ENCODE assay signal across 16 cellular contexts in the genomic region with DNA sequence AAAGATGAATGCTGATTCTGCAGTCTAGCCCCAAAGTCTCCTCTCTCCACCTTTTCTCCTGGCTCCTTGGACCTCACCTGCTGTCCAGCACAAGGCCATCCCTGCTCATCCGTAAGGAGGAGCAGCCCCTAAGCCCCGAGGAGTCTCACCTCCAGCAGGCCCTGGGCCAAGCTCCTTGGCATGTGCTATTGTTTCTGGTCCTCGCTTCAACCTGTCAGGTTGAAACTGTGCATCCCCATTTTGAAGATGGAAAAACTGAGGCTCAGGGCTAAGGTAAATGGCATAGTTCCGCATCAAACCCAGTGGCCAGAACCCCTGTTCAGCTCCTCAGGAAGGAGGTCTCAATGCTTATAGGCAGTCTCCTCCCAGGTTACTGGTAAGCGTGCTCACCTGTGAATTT. TPM values are rescaled to one million over a fixed set of nuclear protein-coding genes. Genes with fewer than 3 reads are reported as not detected.
A peak's percentile ranks its signal among the peaks of the same experiment; 100 is the strongest.
DNase-seq lines count a peak whose midpoint lies in the region; TF ChIP-seq lines count a peak whose summit lies in the region.
"Had no signal": no experiment of that assay in that cellular context is flagged by ENCODE, and none has a peak within 500 bp of the region (broad histone marks: within the 10 kb centered on the region; RNA-seq: fewer than 3 reads in every experiment).

No MANE protein-coding gene starts in this region.

- H3K36me3 ChIP-seq in SJCRH30 (no peaks in the 10 kb centered on the region), testis (ENCODE audit: low read depth, missing control alignments) (no peaks in the 10 kb centered on the region)
- H3K36me3 ChIP-seq: BE2C had no signal

- BruUV-seq in Calu3 (replicated peaks; lab: Mats Ljungman, UMichigan): no TSS peak

- H3K4me3 ChIP-seq in SJCRH30: no peak overlapping the region
- H3K4me3 ChIP-seq in testis: no peak overlapping the region

- CTCF ChIA-PET in Calu3 (lab: Charles Lee): no interaction called here

- intact Hi-C loops in Calu3 (cut with micrococcal nuclease; ENCODE audit: unreplicated experiment): no loop called here
- intact Hi-C loops in testis (cut with DNase I; ENCODE audit: low total_unique reads): no loop called here

- DNase-seq in Calu3 (no peak), SJCRH30 (no peak), mesenteric fat pad (ENCODE audit: low spot score) (peak; percentile 45), testis (peak; percentile 8), COLO829 (ENCODE audit: low spot score) (no peak), midbrain (lab: John Stamatoyannopoulos, UW) (no peak)
- DNase-seq: ACHN; BE2C; C1 segment of cervical spinal cord; Caco-2; CD4-positive, CD25-positive, alpha-beta regulatory T cell; CD8-positive, alpha-beta memory T cell; DMS153; DMS79 treated with DMSO at 0.1 percent for 48 hours; GF-D8; H9 had no signal

- peaks cover 33% of the 10 kb centered on the region for H3K36me3 Mint-ChIP-seq in Calu3 (ENCODE audit: insufficient read depth, unreplicated experiment)
- H3K36me3 Mint-ChIP-seq: CD4-positive, CD25-positive, alpha-beta regulatory T cell; CD8-positive, alpha-beta memory T cell had no signal

- TF ChIP-seq CTCF in Calu3 (IDR thresholded peaks at IDR 0.05; ENCODE audit: unreplicated experiment): no peak
- TF ChIP-seq CTCF in testis (IDR thresholded peaks at IDR 0.05): no peak

- H3K27me3 ChIP-seq in SJCRH30 (no peaks in the 10 kb centered on the region), testis (no peaks in the 10 kb centered on the region)
- H3K27me3 ChIP-seq: BE2C had no signal

- WGBS in testis, 2 donors: 89 to 94% methylated on average over 5 of the region's 5 CpGs

- no peak overlapping the region for H3K4me3 Mint-ChIP-seq in Calu3 (ENCODE audit: low read depth, unreplicated experiment)
- H3K4me3 Mint-ChIP-seq: CD4-positive, CD25-positive, alpha-beta regulatory T cell; CD8-positive, alpha-beta memory T cell; H9 had no signal

- H3K9me3 ChIP-seq in SJCRH30 (replicated peaks): no peaks in the 10 kb centered on the region
- H3K9me3 ChIP-seq in testis: no peaks in the 10 kb centered on the region
- H3K9me3 ChIP-seq: BE2C, Caco-2 had no signal

- H3K9me3 Mint-ChIP-seq in Calu3 (ENCODE audit: low read depth, unreplicated experiment): no peaks in the 10 kb centered on the region
- H3K9me3 Mint-ChIP-seq: CD8-positive, alpha-beta memory T cell; H9 had no signal

- H3K27ac Mint-ChIP-seq in Calu3 (ENCODE audit: unreplicated experiment): peak overlapping the region; percentile 56
- H3K27ac Mint-ChIP-seq: CD4-positive, CD25-positive, alpha-beta regulatory T cell; CD8-positive, alpha-beta memory T cell; H9 had no signal

- H3K27me3 Mint-ChIP-seq in Calu3 (ENCODE audit: unreplicated experiment): no peaks in the 10 kb centered on the region

- H3K4me1 ChIP-seq in SJCRH30 (peaks cover 22% of the 10 kb centered on the region), testis (no peaks in the 10 kb centered on the region)
- H3K4me1 ChIP-seq: BE2C had no signal

- TF ChIP-seq POLR2A in testis (IDR thresholded peaks at IDR 0.05): no peak

- peak overlapping the region; percentile 73 for H3K27ac ChIP-seq in SJCRH30
- no peak overlapping the region for H3K27ac ChIP-seq in testis

- no peaks in the 10 kb centered on the region for H3K4me1 Mint-ChIP-seq in Calu3 (ENCODE audit: low read depth, unreplicated experiment)

RNA-seq across cellular contexts. Expression of gene CHDH, which starts 26.1 kb away (rescaled TPM):
- 24.9 and 28.5 TPM in 2 replicates for total RNA-seq in Calu3 (2022)
- 0.41 and 0.42 TPM in 2 replicates for total RNA-seq in SJCRH30 (2014; rRNA removed; shearing (Covaris generic))
- total RNA-seq in mesenteric fat pad: 1.4 TPM
- total RNA-seq in testis: 10 to 100 TPM; 28.1 to 41.4 TPM
- 13.5 TPM for polyA plus RNA-seq in testis (ENCODE audit: insufficient read depth, low read depth, low replicate concordance)
- polyA plus RNA-seq: CD8-positive, alpha-beta memory T cell had no signal

RNA-seq across cellular contexts. Expression of gene IL17RB, which starts 26.3 kb away (rescaled TPM):
- 16.0 and 21.9 TPM in 2 replicates for total RNA-seq in Calu3 (2022)
- total RNA-seq in SJCRH30 (2014; rRNA removed; shearing (Covaris generic)): not detected in 2 replicates
- not detected for total RNA-seq in mesenteric fat pad
- total RNA-seq in testis: 10 to 100 TPM in 1 of 2 donors, 1 to 10 TPM in 1; 9.5 to 17.5 TPM
- 5.8 TPM for polyA plus RNA-seq in testis (ENCODE audit: insufficient read depth, low read depth, low replicate concordance)

Comparison
In these comparisons a context has a peak if more than half of its experiments do, and no peak if none do; other contexts are left out.
1. DNase-seq: peak in mesenteric fat pad (single experiment) and testis (single experiment); none in Calu3 (single experiment), SJCRH30 (0 of 2), COLO829 (single experiment) and midbrain (single experiment).
2. RNA of gene CHDH, which starts 26.1 kb away (total RNA-seq): 28.1 to 41.4 TPM in testis and 24.9 to 28.5 TPM in Calu3; 1.4 TPM in mesenteric fat pad (single experiment) and 0.41 to 0.42 TPM in SJCRH30; every median in the first group is over 10 times any median in the second.
3. RNA of gene IL17RB, which starts 26.3 kb away (total RNA-seq): 16.0 to 21.9 TPM in Calu3 and 9.5 to 17.5 TPM in testis; not detected in mesenteric fat pad (single experiment) and not detected in SJCRH30; every median in the first group is over 10 times any median in the second.